Comparison of ENCODE assay signal across 8 cellular contexts in the genomic region with DNA sequence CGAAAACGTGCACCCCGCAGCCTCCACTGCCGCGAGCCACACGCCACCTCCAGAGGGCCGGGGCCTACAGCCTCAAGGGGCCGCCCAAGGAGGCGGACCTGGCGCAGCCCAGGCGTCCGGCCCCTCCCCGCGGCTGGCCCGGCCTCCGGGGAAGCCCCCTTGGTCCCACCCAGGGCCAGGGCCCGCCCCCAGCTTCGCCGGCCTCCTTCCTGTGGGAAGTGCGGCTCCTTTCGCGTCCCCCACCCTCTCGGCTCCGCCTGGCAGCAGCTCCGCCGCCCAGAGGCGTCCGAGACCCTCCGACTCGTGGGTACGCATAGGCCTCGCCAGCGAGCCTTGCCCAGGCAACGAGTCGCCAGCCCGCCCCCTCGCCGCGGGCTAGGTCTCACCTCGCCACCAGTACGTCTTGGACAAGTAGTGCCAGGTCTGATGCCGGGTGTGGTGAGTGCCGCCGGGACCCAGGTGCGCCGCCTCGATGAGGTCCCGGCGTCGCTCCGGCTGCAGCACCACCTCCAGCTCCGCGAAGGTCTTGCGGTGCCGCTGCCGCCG. TPM values are rescaled to one million over a fixed set of nuclear protein-coding genes. Genes with fewer than 3 reads are reported as not detected.
DNase-seq lines count a peak whose midpoint lies in the region; ATAC-seq and TF ChIP-seq lines count a peak whose summit lies in the region.

No MANE protein-coding gene starts in this region.

- no peaks in the 10 kb centered on the region for H3K9me3 ChIP-seq in CD4-positive, alpha-beta T cell (ENCODE audit: control insufficient read depth, low read length)
- H3K9me3 ChIP-seq in HUES6 (ENCODE audit: control insufficient read depth, insufficient read depth, low read depth, low read length) (no peaks in the 10 kb centered on the region), esophagus squamous epithelium (no peaks in the 10 kb centered on the region), stomach (no peaks in the 10 kb centered on the region)

- H3K9me3 Mint-ChIP-seq in CD4-positive, alpha-beta T cell, result no peaks in the 10 kb centered on the region
- H3K9me3 Mint-ChIP-seq in natural killer cell treated with Interleukin-12 subunit alpha and Interleukin-12 subunit beta and Interleukin-15 and Interleukin-18, amount 100 ng/mL, for 72 hours, result no peaks in the 10 kb centered on the region

- WGBS in esophagus squamous epithelium, 2 donors, result 0% methylated on average over 3 of the region's 57 CpGs; no CpG with 5 or more reads in 1 of the 2 donors
- WGBS in stomach, 5 donors, result 0 to 1% (median 0%) methylated on average over 2 to 57 of the region's 57 CpGs

- H3K27me3 Mint-ChIP-seq in CD4-positive, alpha-beta T cell, result peaks cover 3% of the 10 kb centered on the region
- H3K27me3 Mint-ChIP-seq in natural killer cell treated with Interleukin-12 subunit alpha and Interleukin-12 subunit beta and Interleukin-15 and Interleukin-18, amount 100 ng/mL, for 72 hours, result no peaks in the 10 kb centered on the region

- no peak for TF ChIP-seq EP300 in stomach (IDR thresholded peaks at IDR 0.05)

- H3K27ac ChIP-seq in CD4-positive, alpha-beta T cell (ENCODE audit: low read depth, low read length), result peak overlapping the region; percentile 99
- H3K27ac ChIP-seq in HUES6 (ENCODE audit: low read depth, low read length), result peak overlapping the region; percentile 66
- H3K27ac ChIP-seq in esophagus squamous epithelium, result peak overlapping the region; percentile 98 to 100 (median 99)
- H3K27ac ChIP-seq in stomach, result peak overlapping the region; percentile 98 to 99 (median 99)

- H3K36me3 Mint-ChIP-seq in CD4-positive, alpha-beta T cell (ENCODE audit: low read depth), result peaks cover 65% of the 10 kb centered on the region
- peaks cover 8% of the 10 kb centered on the region for H3K36me3 Mint-ChIP-seq in natural killer cell treated with Interleukin-12 subunit alpha and Interleukin-12 subunit beta and Interleukin-15 and Interleukin-18, amount 100 ng/mL, for 72 hours

- no peaks in the 10 kb centered on the region for H3K27me3 ChIP-seq in CD4-positive, alpha-beta T cell (ENCODE audit: control insufficient read depth, insufficient read depth, low read length)
- H3K27me3 ChIP-seq in HUES6 (ENCODE audit: control insufficient read depth, insufficient read depth, low read length) (no peaks in the 10 kb centered on the region), esophagus squamous epithelium (no peaks in the 10 kb centered on the region), stomach (no peaks in the 10 kb centered on the region)

- no peak for TF ChIP-seq CTCF in CD4-positive, alpha-beta T cell (IDR thresholded peaks at IDR 0.05)
- peak in 4 of 6 experiments; percentile 2 to 22 (median 9) for TF ChIP-seq CTCF in esophagus squamous epithelium (IDR thresholded peaks at IDR 0.05)
- TF ChIP-seq CTCF in stomach (IDR thresholded peaks at IDR 0.05), result peak in 1 of 7 experiments; percentile 4

- peak in 3 of 4 donors; percentile 11 to 69 (median 49) for TF ChIP-seq POLR2A in esophagus squamous epithelium (IDR thresholded peaks at IDR 0.05)
- TF ChIP-seq POLR2A in stomach (IDR thresholded peaks at IDR 0.05), result no peak

- H3K4me3 Mint-ChIP-seq in CD4-positive, alpha-beta T cell, result peak overlapping the region; percentile 98
- H3K4me3 Mint-ChIP-seq in natural killer cell treated with Interleukin-12 subunit alpha and Interleukin-12 subunit beta and Interleukin-15 and Interleukin-18, amount 100 ng/mL, for 72 hours, result peak overlapping the region; percentile 93

- intact Hi-C loops in CD4-positive, alpha-beta T cell (cut with DNase I, micrococcal nuclease), result loop anchor here (1.0 to 5.0 kb wide), 3 partner anchors 51 to 103 kb away; a partner anchor contains a TSS
- intact Hi-C loops in esophagus squamous epithelium (cut with DNase I), result no loop called here
- intact Hi-C loops in stomach (cut with DNase I; ENCODE audit: low total_unique reads), result loop anchor here (10.0 kb wide), 1 partner anchor 101 kb away; a partner anchor contains a TSS

- peak overlapping the region; percentile 99 for H3K4me3 ChIP-seq in HUES6 (ENCODE audit: low read depth, low read length)
- peak overlapping the region; percentile 88 to 100 (median 92) for H3K4me3 ChIP-seq in esophagus squamous epithelium
- peak overlapping the region; percentile 92 to 99 (median 95) for H3K4me3 ChIP-seq in stomach

- peaks cover 62% of the 10 kb centered on the region for H3K4me1 Mint-ChIP-seq in CD4-positive, alpha-beta T cell (ENCODE audit: low read depth)
- H3K4me1 Mint-ChIP-seq in natural killer cell treated with Interleukin-12 subunit alpha and Interleukin-12 subunit beta and Interleukin-15 and Interleukin-18, amount 100 ng/mL, for 72 hours (ENCODE audit: low read depth in 2 of 2), result peaks cover 24 to 44% of the 10 kb centered on the region in 2 donors

- DNase-seq in CD4-positive, alpha-beta T cell, result peak; percentile 77 to 97 (median 90)
- DNase-seq in activated CD8-positive, alpha-beta memory T cell treated with anti-CD3 and anti-CD28 coated beads, Interleukin-2, amount 50 U/mL, for 24 hours (ENCODE audit: extremely low read depth), result peak; percentile 89
- DNase-seq in esophagus squamous epithelium (lab: John Stamatoyannopoulos, UW) (no peak), stomach (peak; percentile 93), NCI-H2171 treated with DMSO at 0.1 percent for 48 hours (lab: John Stamatoyannopoulos, UW) (no peak)
- DNase-seq in natural killer cell treated with Interleukin-12 subunit alpha and Interleukin-12 subunit beta and Interleukin-15 and Interleukin-18, amount 100 ng/mL, for 72 hours (ENCODE audit: low spot score), result peak; percentile 98

- H3K9ac ChIP-seq in HUES6 (ENCODE audit: low read length), result peak overlapping the region; percentile 95

- POLR2A ChIA-PET in CD4-positive, alpha-beta T cell (lab: Charles Lee), result interaction anchor here (0.6 to 5.2 kb wide), 25 partner anchors 10 to 1859 kb away, joined by 3 to 140 read pairs (median 6); a partner anchor contains a TSS

- H3K27ac Mint-ChIP-seq in CD4-positive, alpha-beta T cell, result peak overlapping the region; percentile 100
- H3K27ac Mint-ChIP-seq in natural killer cell treated with Interleukin-12 subunit alpha and Interleukin-12 subunit beta and Interleukin-15 and Interleukin-18, amount 100 ng/mL, for 72 hours, result peak overlapping the region; percentile 84 to 99

- H3K36me3 ChIP-seq in HUES6 (ENCODE audit: control insufficient read depth, insufficient read depth, low read length), result peaks cover 20% of the 10 kb centered on the region
- peaks cover 9 to 30% (median 10%) of the 10 kb centered on the region in 3 donors for H3K36me3 ChIP-seq in esophagus squamous epithelium
- H3K36me3 ChIP-seq in stomach, result peaks cover 16 to 26% (median 24%) of the 10 kb centered on the region in 4 donors

- H3K4me1 ChIP-seq in HUES6 (ENCODE audit: control insufficient read depth, insufficient read depth, low read length) (peaks cover 7% of the 10 kb centered on the region; the same call in 1 of the 2 replicates), esophagus squamous epithelium (peaks cover 11 to 49% (median 22%) of the 10 kb centered on the region in 3 donors), stomach (peaks cover 23 to 58% (median 43%) of the 10 kb centered on the region in 4 donors)

- ATAC-seq in CD4-positive, alpha-beta T cell (ENCODE audit: poor library complexity), result peak; percentile 78
- ATAC-seq in GM21390 (IDR thresholded peaks at IDR 0.05; ENCODE audit: unreplicated experiment), result peak; percentile 85
- peak; percentile 97 for ATAC-seq in natural killer cell treated with Interleukin-12 subunit alpha and Interleukin-12 subunit beta and Interleukin-15 and Interleukin-18, amount 100 ng/mL, for 72 hours

- CTCF ChIA-PET in CD4-positive, alpha-beta T cell (lab: Charles Lee), result interaction anchor here (0.6 to 3.4 kb wide), 7 partner anchors 10 to 500 kb away, joined by 3 to 29 read pairs (median 5); a partner anchor contains a TSS

RNA-seq across cellular contexts. Expression of a gene that starts 0.6 kb away (rescaled TPM):
- total RNA-seq in CD4-positive, alpha-beta T cell, result 10 to 100 TPM; 73.5 to 76.6 TPM
- total RNA-seq in esophagus squamous epithelium (10 to 100 TPM; 12.7 to 26.9 (median 18.8) TPM), stomach (10 to 100 TPM in 4 of 5 donors, 1 to 10 TPM in 1; 6.7 to 31.2 (median 28.3) TPM)
- total RNA-seq in natural killer cell treated with Interleukin-12 subunit alpha and Interleukin-12 subunit beta and Interleukin-15 and Interleukin-18, amount 100 ng/mL, for 72 hours, result 10 to 100 TPM; 27.7 to 35.8 TPM
- polyA plus RNA-seq in stomach, result 1 to 10 TPM; 2.8 to 6.1 (median 4.7) TPM

RNA-seq across cellular contexts. Expression of a gene that starts 10.2 kb away (rescaled TPM):
- total RNA-seq in CD4-positive, alpha-beta T cell, result 1,000 to 10,000 TPM; 1,722 to 1,769 TPM
- total RNA-seq in esophagus squamous epithelium (1,000 to 10,000 TPM in 3 of 4 donors, 100 to 1,000 TPM in 1; 781 to 1,769 (median 1,391) TPM), stomach (1,000 to 10,000 TPM in 3 of 5 donors, 100 to 1,000 TPM in 2; 461 to 3,349 (median 1,224) TPM)
- total RNA-seq in natural killer cell treated with Interleukin-12 subunit alpha and Interleukin-12 subunit beta and Interleukin-15 and Interleukin-18, amount 100 ng/mL, for 72 hours, result 100 to 1,000 TPM; 677 to 822 TPM
- 1,000 to 10,000 TPM; 2,450 to 3,453 (median 2,754) TPM for polyA plus RNA-seq in stomach

RNA-seq across cellular contexts. Expression of a gene that starts 48.1 kb away (rescaled TPM):
- 1 to 10 TPM; 6.3 to 6.6 TPM for total RNA-seq in CD4-positive, alpha-beta T cell
- total RNA-seq in esophagus squamous epithelium (1 to 10 TPM; 3.0 to 6.7 (median 5.9) TPM), stomach (10 to 100 TPM in 2 of 5 donors, 1 to 10 TPM in 3; 1.4 to 19.6 (median 7.6) TPM)
- 10 to 100 TPM; 16.4 to 25.6 TPM for total RNA-seq in natural killer cell treated with Interleukin-12 subunit alpha and Interleukin-12 subunit beta and Interleukin-15 and Interleukin-18, amount 100 ng/mL, for 72 hours
- polyA plus RNA-seq in stomach, result 1 to 10 TPM in 1 of 3 donors, under 1 TPM in 2; 0.31 to 1.2 (median 0.98) TPM

Comparison
In these comparisons a context has a peak if more than half of its experiments do, and no peak if none do; other contexts are left out.
1. DNase-seq: peak in CD4-positive, alpha-beta T cell (10 of 10), activated CD8-positive, alpha-beta memory T cell treated with anti-CD3 and anti-CD28 coated beads, Interleukin-2, amount 50 U/mL, for 24 hours (single experiment), natural killer cell treated with Interleukin-12 subunit alpha and Interleukin-12 subunit beta and Interleukin-15 and Interleukin-18, amount 100 ng/mL, for 72 hours (single experiment) and stomach (single experiment); none in esophagus squamous epithelium (single experiment) and NCI-H2171 treated with DMSO at 0.1 percent for 48 hours (single experiment).
2. POLR2A ChIP-seq: peak in esophagus squamous epithelium (3 of 4); none in stomach (0 of 4).
3. Peak in every context shown above with its lines, with median percentiles within 50 percentile points of each other: ATAC-seq, H3K27ac ChIP-seq and H3K4me3 ChIP-seq.